8 cellular contexts compared by ENCODE assay signal in the genomic region with DNA sequence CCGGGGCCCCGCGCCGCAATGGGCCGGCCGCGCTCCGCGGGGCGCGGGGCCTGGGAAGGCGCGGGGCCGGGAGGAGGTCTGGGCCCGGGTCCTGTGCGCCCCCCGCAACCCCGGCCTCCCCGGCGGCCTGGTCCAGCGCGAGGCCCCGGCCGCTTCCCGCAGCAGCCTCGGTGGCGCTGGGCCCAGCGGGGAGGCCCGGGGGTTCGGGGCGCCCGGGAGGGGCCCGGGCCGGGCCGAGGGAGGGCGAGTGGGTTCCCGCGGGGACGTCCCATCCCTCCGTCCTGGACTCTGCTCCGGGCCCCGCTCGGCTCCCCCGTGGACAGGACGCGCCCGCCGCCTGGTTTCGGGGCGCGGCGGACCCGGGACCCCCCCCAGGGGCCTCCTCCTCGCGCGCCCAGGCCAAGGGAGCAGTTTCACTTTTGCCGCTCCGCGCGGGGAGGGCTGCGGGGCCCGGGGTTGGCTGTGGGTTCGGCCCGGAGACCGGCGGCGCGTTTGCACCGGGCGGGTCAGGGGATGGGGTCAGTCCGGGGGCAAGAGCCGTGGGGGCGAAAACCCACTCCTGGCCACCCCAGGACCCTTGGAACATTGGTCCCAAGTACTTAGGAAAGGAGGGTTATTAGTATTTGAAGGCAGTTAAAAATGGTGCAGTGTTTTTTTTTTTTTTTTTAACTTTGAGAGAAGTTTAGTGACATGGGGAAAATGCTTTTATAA. TPM values are rescaled to one million over a fixed set of nuclear protein-coding genes. Genes with fewer than 3 reads are reported as not detected.
A peak's percentile ranks its signal among the peaks of the same experiment; 100 is the strongest.
DNase-seq lines count a peak whose midpoint lies in the region; ATAC-seq and TF ChIP-seq lines count a peak whose summit lies in the region.

No MANE protein-coding gene starts in this region.

- TF ChIP-seq EP300 in sigmoid colon (IDR thresholded peaks at IDR 0.05): no peak

- no peaks in the 10 kb centered on the region for H3K27me3 ChIP-seq in sigmoid colon

- H3K4me1 ChIP-seq in sigmoid colon: peaks cover 0 to 48% (median 38%) of the 10 kb centered on the region in 4 donors

- H3K36me3 ChIP-seq in sigmoid colon: no peaks in the 10 kb centered on the region

- no peak for ATAC-seq in HG02870 (IDR thresholded peaks at IDR 0.05; ENCODE audit: unreplicated experiment)
- no peak for ATAC-seq in HG03175 (IDR thresholded peaks at IDR 0.05; ENCODE audit: unreplicated experiment)

- intact Hi-C loops in sigmoid colon (cut with DNase I): loop anchor here (5.0 kb wide), 3 partner anchors 72 to 432 kb away; no protein-coding TSS in a partner anchor

- H3K9me3 ChIP-seq in sigmoid colon: no peaks in the 10 kb centered on the region

- H3K27ac ChIP-seq in adipose tissue (ENCODE audit: low read depth, low read length) (peak overlapping the region; percentile 30), sigmoid colon (peak overlapping the region; percentile 94 to 99 (median 96))

- whole genome bisulfite sequencing in adipose tissue, 3 donors: 0 to 1% (median 0%) methylated on average over 43 to 73 of the region's 73 CpGs
- 1% methylated on average over 73 of the region's 73 CpGs for WGBS in sigmoid colon, 2 donors

- DNase-seq in NCI-H2227 (lab: John Stamatoyannopoulos, UW; ENCODE audit: unreplicated experiment) (peak; percentile 33), NCI-H2227 treated with DMSO at 0.1 percent for 48 hours (lab: John Stamatoyannopoulos, UW) (no peak), RPMI8226 (peak; percentile 79), hepatic stellate cell (ENCODE audit: low spot score) (peak; percentile 80), sigmoid colon (peak; percentile 73)

- TF ChIP-seq CTCF in sigmoid colon (IDR thresholded peaks at IDR 0.05): no peak

- no peak for TF ChIP-seq POLR2A in sigmoid colon (IDR thresholded peaks at IDR 0.05)

- peak overlapping the region; percentile 74 to 96 (median 94) for H3K4me3 ChIP-seq in sigmoid colon

RNA-seq across cellular contexts. Expression of a gene that starts 0.6 kb away (rescaled TPM):
- 10 to 100 TPM; 15.9 to 35.5 (median 16.2) TPM for polyA plus RNA-seq in adipose tissue
- total RNA-seq in sigmoid colon: 10 to 100 TPM; 18.9 to 26.6 (median 19.8) TPM
- polyA plus RNA-seq in sigmoid colon: 10 to 100 TPM; 14.4 to 48.5 (median 33.3) TPM
